ENCODE assay signal across 15 cellular contexts in genomic region chr15:20581261-20582108, GRCh38. TPM values are rescaled to one million over a fixed set of nuclear protein-coding genes. Genes with fewer than 3 reads are reported as not detected.
"Had no signal": no experiment of that assay in that cellular context is flagged by ENCODE, and none has a peak within 500 bp of the region (broad histone marks: within the 10 kb centered on the region; RNA-seq: fewer than 3 reads in every experiment).

No MANE protein-coding gene starts in this region.

RNA-seq across cellular contexts. Expression of gene GOLGA6L6, which starts 39.9 kb away (rescaled TPM):
- total RNA-seq: activated CD4-positive, alpha-beta T cell treated with anti-CD3 and anti-CD28 coated beads for 36 hours; activated CD4-positive, alpha-beta T cell treated with anti-CD3 and anti-CD28 coated beads, Interleukin-2, amount 10 ng/mL, durations not matched to agents 7 days and 5 days; activated CD8-positive, alpha-beta T cell treated with anti-CD3 and anti-CD28 coated beads, Interleukin-2, amount 10 ng/mL, durations not matched to agents 7 days and 5 days; activated naive CD8-positive, alpha-beta T cell treated with anti-CD3 and anti-CD28 coated beads, Interleukin-2, amount 10 ng/mL, durations not matched to agents 7 days and 5 days; activated T-helper 2 cell treated with anti-CD3 and anti-CD28 coated beads, Interferon-gamma antibody, Interleukin-2, Interleukin-4, amounts not matched to agents 10 μg/mL and 5 μg/mL and 100 μg/mL, durations not matched to agents 14 hours and 24 hours and 36 hours; astrocyte; body of pancreas; breast epithelium; cardiac septum; SJSA1; T-cell; T-helper 17 cell; WTC11 had no signal
- polyA plus RNA-seq: IgD-negative memory B cell, SK-N-SH had no signal
